ENCODE assay signal across 19 cellular contexts in genomic region chr7:44161371-44161770, GRCh38. TPM values are rescaled to one million over a fixed set of nuclear protein-coding genes. Genes with fewer than 3 reads are reported as not detected.
DNase-seq lines count a peak whose midpoint lies in the region; ATAC-seq and TF ChIP-seq lines count a peak whose summit lies in the region.
"Had no signal": no experiment of that assay in that cellular context is flagged by ENCODE, and none has a peak within 500 bp of the region (broad histone marks: within the 10 kb centered on the region; RNA-seq: fewer than 3 reads in every experiment).

No MANE protein-coding gene starts in this region.

- POLR2A ChIA-PET in activated CD4-positive, alpha-beta T cell treated with anti-CD3 and anti-CD28 coated beads for 36 hours (lab: Charles Lee) = no interaction called here

- DNase-seq in activated CD4-positive, CD25-positive, alpha-beta regulatory T cell treated with anti-CD3 and anti-CD28 coated beads, Interleukin-2, amount 50 U/mL, for 72 hours = peak; percentile 11
- DNase-seq in natural killer cell treated with Interleukin-12 subunit alpha and Interleukin-12 subunit beta and Interleukin-15 and Interleukin-18, amount 100 ng/mL, for 72 hours (ENCODE audit: low spot score) = peak; percentile 49
- DNase-seq in natural killer cell = no peak
- DNase-seq in mesenteric fat pad (ENCODE audit: low spot score) = peak; percentile 72
- no peak for DNase-seq in MV-4-11 (lab: John Stamatoyannopoulos, UW)
- no peak for DNase-seq in chondrocyte (ENCODE audit: low spot score)
- DNase-seq in activated CD4-positive, alpha-beta T cell treated with anti-CD3 and anti-CD28 coated beads for 36 hours = no peak
- DNase-seq: CD4-positive, CD25-positive, alpha-beta regulatory T cell; CD8-positive, alpha-beta memory T cell; DMS 273 treated with DMSO at 0.1 percent for 48 hours; DMS79; EL; GDM1; GM23248; H7; HCEC 1CT had no signal

- no peak overlapping the region for H3K4me3 Mint-ChIP-seq in natural killer cell treated with Interleukin-12 subunit alpha and Interleukin-12 subunit beta and Interleukin-15 and Interleukin-18, amount 100 ng/mL, for 72 hours
- no peak overlapping the region for H3K4me3 Mint-ChIP-seq in natural killer cell
- H3K4me3 Mint-ChIP-seq in chondrocyte (ENCODE audit: unreplicated experiment) = no peak overlapping the region
- no peak overlapping the region for H3K4me3 Mint-ChIP-seq in activated CD4-positive, alpha-beta T cell treated with anti-CD3 and anti-CD28 coated beads for 36 hours
- H3K4me3 Mint-ChIP-seq: B cell; CD4-positive, CD25-positive, alpha-beta regulatory T cell; CD8-positive, alpha-beta memory T cell had no signal

- CTCF ChIA-PET in activated CD4-positive, alpha-beta T cell treated with anti-CD3 and anti-CD28 coated beads for 36 hours (lab: Charles Lee) = no interaction called here

- H3K27ac Mint-ChIP-seq in natural killer cell treated with Interleukin-12 subunit alpha and Interleukin-12 subunit beta and Interleukin-15 and Interleukin-18, amount 100 ng/mL, for 72 hours = no peak overlapping the region
- H3K27ac Mint-ChIP-seq in natural killer cell = no peak overlapping the region
- H3K27ac Mint-ChIP-seq in chondrocyte (ENCODE audit: unreplicated experiment) = no peak overlapping the region
- H3K27ac Mint-ChIP-seq in activated CD4-positive, alpha-beta T cell treated with anti-CD3 and anti-CD28 coated beads for 36 hours = no peak overlapping the region
- H3K27ac Mint-ChIP-seq: B cell; CD4-positive, CD25-positive, alpha-beta regulatory T cell; CD8-positive, alpha-beta memory T cell had no signal

- H3K4me1 Mint-ChIP-seq in natural killer cell treated with Interleukin-12 subunit alpha and Interleukin-12 subunit beta and Interleukin-15 and Interleukin-18, amount 100 ng/mL, for 72 hours (ENCODE audit: low read depth in 2 of 2) = no peaks in the 10 kb centered on the region
- H3K4me1 Mint-ChIP-seq in natural killer cell = no peaks in the 10 kb centered on the region
- H3K4me1 Mint-ChIP-seq in chondrocyte (ENCODE audit: low read depth) = peaks cover 27% of the 10 kb centered on the region
- no peaks in the 10 kb centered on the region for H3K4me1 Mint-ChIP-seq in activated CD4-positive, alpha-beta T cell treated with anti-CD3 and anti-CD28 coated beads for 36 hours
- H3K4me1 Mint-ChIP-seq: B cell; CD4-positive, CD25-positive, alpha-beta regulatory T cell; CD8-positive, alpha-beta memory T cell had no signal

- TF ChIP-seq CTCF in natural killer cell (IDR thresholded peaks at IDR 0.05) (no peak), chondrocyte (IDR thresholded peaks at IDR 0.05) (no peak)

- no peaks in the 10 kb centered on the region for H3K36me3 Mint-ChIP-seq in natural killer cell treated with Interleukin-12 subunit alpha and Interleukin-12 subunit beta and Interleukin-15 and Interleukin-18, amount 100 ng/mL, for 72 hours
- no peaks in the 10 kb centered on the region for H3K36me3 Mint-ChIP-seq in natural killer cell
- H3K36me3 Mint-ChIP-seq in chondrocyte (ENCODE audit: low read depth) = no peaks in the 10 kb centered on the region
- H3K36me3 Mint-ChIP-seq in activated CD4-positive, alpha-beta T cell treated with anti-CD3 and anti-CD28 coated beads for 36 hours (ENCODE audit: low read depth) = no peaks in the 10 kb centered on the region
- H3K36me3 Mint-ChIP-seq: CD4-positive, CD25-positive, alpha-beta regulatory T cell had no signal

- intact Hi-C loops in natural killer cell (cut with micrococcal nuclease) = no loop called here
- intact Hi-C loops in activated CD4-positive, alpha-beta T cell treated with anti-CD3 and anti-CD28 coated beads for 36 hours (cut with DNase I, micrococcal nuclease) = no loop called here

- H3K9me3 Mint-ChIP-seq in natural killer cell treated with Interleukin-12 subunit alpha and Interleukin-12 subunit beta and Interleukin-15 and Interleukin-18, amount 100 ng/mL, for 72 hours = no peaks in the 10 kb centered on the region
- H3K9me3 Mint-ChIP-seq in natural killer cell (no peaks in the 10 kb centered on the region), chondrocyte (ENCODE audit: low read depth) (no peaks in the 10 kb centered on the region)
- peaks cover 1% of the 10 kb centered on the region for H3K9me3 Mint-ChIP-seq in activated CD4-positive, alpha-beta T cell treated with anti-CD3 and anti-CD28 coated beads for 36 hours (ENCODE audit: low read depth)

- peaks cover 21 to 23% of the 10 kb centered on the region in 2 donors for H3K27me3 Mint-ChIP-seq in natural killer cell treated with Interleukin-12 subunit alpha and Interleukin-12 subunit beta and Interleukin-15 and Interleukin-18, amount 100 ng/mL, for 72 hours
- H3K27me3 Mint-ChIP-seq in natural killer cell (ENCODE audit: low read depth in 2 of 2) (peaks cover 17 to 42% of the 10 kb centered on the region in 2 donors), chondrocyte (ENCODE audit: low read depth) (no peaks in the 10 kb centered on the region)
- H3K27me3 Mint-ChIP-seq in activated CD4-positive, alpha-beta T cell treated with anti-CD3 and anti-CD28 coated beads for 36 hours = no peaks in the 10 kb centered on the region

- no peak for ATAC-seq in activated CD4-positive, CD25-positive, alpha-beta regulatory T cell treated with anti-CD3 and anti-CD28 coated beads, Interleukin-2, amount 50 U/mL, for 24 hours
- no peak for ATAC-seq in natural killer cell treated with Interleukin-12 subunit alpha and Interleukin-12 subunit beta and Interleukin-15 and Interleukin-18, amount 100 ng/mL, for 72 hours
- no peak for ATAC-seq in natural killer cell
- no peak for ATAC-seq in activated CD4-positive, alpha-beta T cell treated with anti-CD3 and anti-CD28 coated beads for 36 hours
- ATAC-seq: GM12878 had no signal

RNA-seq across cellular contexts. Expression of gene MYL7, which starts 20.2 kb away (rescaled TPM):
- not detected for total RNA-seq in natural killer cell treated with Interleukin-12 subunit alpha and Interleukin-12 subunit beta and Interleukin-15 and Interleukin-18, amount 100 ng/mL, for 72 hours
- total RNA-seq in natural killer cell = not detected
- total RNA-seq in mesenteric fat pad = not detected
- not detected in 3 replicates for total RNA-seq in chondrocyte
- not detected for total RNA-seq in activated CD4-positive, alpha-beta T cell treated with anti-CD3 and anti-CD28 coated beads for 36 hours
- total RNA-seq: B cell; CD4-positive, CD25-positive, alpha-beta regulatory T cell; CD8-positive, alpha-beta memory T cell; GM12878; GM23248 had no signal

RNA-seq across cellular contexts. Expression of gene GCK, which starts 27.9 kb away (rescaled TPM):
- under 1 TPM in 1 of 2 donors, not detected in 1; 0.24 TPM for total RNA-seq in natural killer cell treated with Interleukin-12 subunit alpha and Interleukin-12 subunit beta and Interleukin-15 and Interleukin-18, amount 100 ng/mL, for 72 hours
- not detected for total RNA-seq in natural killer cell
- total RNA-seq in mesenteric fat pad = 0.48 TPM
- 0.31 to 0.44 TPM (median 0.37 TPM) in 3 replicates for total RNA-seq in chondrocyte
- 1 to 10 TPM in 1 of 2 experiments, under 1 TPM in 1; 0.53 to 1.3 TPM for total RNA-seq in activated CD4-positive, alpha-beta T cell treated with anti-CD3 and anti-CD28 coated beads for 36 hours
- total RNA-seq: CD4-positive, CD25-positive, alpha-beta regulatory T cell; GM12878 had no signal

RNA-seq across cellular contexts. Expression of gene POLD2, which starts 38.0 kb away (rescaled TPM):
- 100 to 1,000 TPM; 101 to 229 TPM for total RNA-seq in natural killer cell treated with Interleukin-12 subunit alpha and Interleukin-12 subunit beta and Interleukin-15 and Interleukin-18, amount 100 ng/mL, for 72 hours
- total RNA-seq in natural killer cell (10 to 100 TPM; 30.1 to 38.3 (median 38.1) TPM), mesenteric fat pad (60.2 TPM), chondrocyte (49.2 to 64.5 TPM (median 57.3 TPM) in 3 replicates)
- 100 to 1,000 TPM; 250 to 347 TPM for total RNA-seq in activated CD4-positive, alpha-beta T cell treated with anti-CD3 and anti-CD28 coated beads for 36 hours

RNA-seq across cellular contexts. Expression of gene YKT6, which starts 39.4 kb away (rescaled TPM):
- total RNA-seq in natural killer cell treated with Interleukin-12 subunit alpha and Interleukin-12 subunit beta and Interleukin-15 and Interleukin-18, amount 100 ng/mL, for 72 hours = 10 to 100 TPM; 93.1 to 99.3 TPM
- total RNA-seq in natural killer cell = 100 to 1,000 TPM in 1 of 3 donors, 10 to 100 TPM in 2; 72.4 to 107 (median 87.1) TPM
- total RNA-seq in mesenteric fat pad = 77.4 TPM
- 126 to 133 TPM (median 131 TPM) in 3 replicates for total RNA-seq in chondrocyte
- total RNA-seq in activated CD4-positive, alpha-beta T cell treated with anti-CD3 and anti-CD28 coated beads for 36 hours = 10 to 100 TPM; 51.0 to 51.3 TPM

RNA-seq across cellular contexts. Expression of gene AEBP1, which starts 57.2 kb away (rescaled TPM):
- 1 to 10 TPM; 1.0 to 2.4 TPM for total RNA-seq in natural killer cell treated with Interleukin-12 subunit alpha and Interleukin-12 subunit beta and Interleukin-15 and Interleukin-18, amount 100 ng/mL, for 72 hours
- total RNA-seq in natural killer cell (1 to 10 TPM; 3.3 to 9.0 (median 6.4) TPM), mesenteric fat pad (267 TPM), chondrocyte (242 to 422 TPM (median 412 TPM) in 3 replicates)
- total RNA-seq in activated CD4-positive, alpha-beta T cell treated with anti-CD3 and anti-CD28 coated beads for 36 hours = 10 to 100 TPM; 18.2 to 18.3 TPM

Comparison
In these comparisons a context has a peak if more than half of its experiments do, and no peak if none do; other contexts are left out.
1. DNase-seq: peak in activated CD4-positive, CD25-positive, alpha-beta regulatory T cell treated with anti-CD3 and anti-CD28 coated beads, Interleukin-2, amount 50 U/mL, for 72 hours (single experiment), natural killer cell treated with Interleukin-12 subunit alpha and Interleukin-12 subunit beta and Interleukin-15 and Interleukin-18, amount 100 ng/mL, for 72 hours (single experiment) and mesenteric fat pad (single experiment); none in natural killer cell (single experiment), MV-4-11 (single experiment), chondrocyte (single experiment) and activated CD4-positive, alpha-beta T cell treated with anti-CD3 and anti-CD28 coated beads for 36 hours (single experiment).